Comparison of ENCODE assay signal across 8 cellular contexts in genomic region chr15:33194704-33195261, GRCh38. TPM values are rescaled to one million over a fixed set of nuclear protein-coding genes. Genes with fewer than 3 reads are reported as not detected.
A peak's percentile ranks its signal among the peaks of the same experiment; 100 is the strongest.
DNase-seq lines count a peak whose midpoint lies in the region; ATAC-seq, FAIRE-seq and TF ChIP-seq lines count a peak whose summit lies in the region.

A gene with protein sequence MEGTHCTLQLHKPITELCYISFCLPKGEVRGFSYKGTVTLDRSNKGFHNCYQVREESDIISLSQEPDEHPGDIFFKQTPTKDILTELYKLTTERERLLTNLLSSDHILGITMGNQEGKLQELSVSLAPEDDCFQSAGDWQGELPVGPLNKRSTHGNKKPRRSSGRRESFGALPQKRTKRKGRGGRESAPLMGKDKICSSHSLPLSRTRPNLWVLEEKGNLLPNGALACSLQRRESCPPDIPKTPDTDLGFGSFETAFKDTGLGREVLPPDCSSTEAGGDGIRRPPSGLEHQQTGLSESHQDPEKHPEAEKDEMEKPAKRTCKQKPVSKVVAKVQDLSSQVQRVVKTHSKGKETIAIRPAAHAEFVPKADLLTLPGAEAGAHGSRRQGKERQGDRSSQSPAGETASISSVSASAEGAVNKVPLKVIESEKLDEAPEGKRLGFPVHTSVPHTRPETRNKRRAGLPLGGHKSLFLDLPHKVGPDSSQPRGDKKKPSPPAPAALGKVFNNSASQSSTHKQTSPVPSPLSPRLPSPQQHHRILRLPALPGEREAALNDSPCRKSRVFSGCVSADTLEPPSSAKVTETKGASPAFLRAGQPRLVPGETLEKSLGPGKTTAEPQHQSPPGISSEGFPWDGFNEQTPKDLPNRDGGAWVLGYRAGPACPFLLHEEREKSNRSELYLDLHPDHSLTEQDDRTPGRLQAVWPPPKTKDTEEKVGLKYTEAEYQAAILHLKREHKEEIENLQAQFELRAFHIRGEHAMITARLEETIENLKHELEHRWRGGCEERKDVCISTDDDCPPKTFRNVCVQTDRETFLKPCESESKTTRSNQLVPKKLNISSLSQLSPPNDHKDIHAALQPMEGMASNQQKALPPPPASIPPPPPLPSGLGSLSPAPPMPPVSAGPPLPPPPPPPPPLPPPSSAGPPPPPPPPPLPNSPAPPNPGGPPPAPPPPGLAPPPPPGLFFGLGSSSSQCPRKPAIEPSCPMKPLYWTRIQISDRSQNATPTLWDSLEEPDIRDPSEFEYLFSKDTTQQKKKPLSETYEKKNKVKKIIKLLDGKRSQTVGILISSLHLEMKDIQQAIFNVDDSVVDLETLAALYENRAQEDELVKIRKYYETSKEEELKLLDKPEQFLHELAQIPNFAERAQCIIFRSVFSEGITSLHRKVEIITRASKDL (N-terminal part only) (minus strand): TSS chr15:33194714. CDS start chr15:33154914, 39,800 bp downstream.

- intact Hi-C loops in endothelial cell of umbilical vein (cut with micrococcal nuclease): no loop called here

- POLR2A ChIA-PET in AG04449 (lab: Yijun Ruan, JAX): no interaction called here
- POLR2A ChIA-PET in endothelial cell of umbilical vein (lab: Charles Lee): no interaction called here

- H3K27me3 ChIP-seq in endothelial cell of umbilical vein (ENCODE audit: control insufficient read depth in 2 of 2, insufficient read depth in 2 of 2, low read length in 2 of 2): peaks cover 8 to 12% of the 10 kb centered on the region in 2 experiments

- no peak within 1 kb of the TSS for H3K27ac ChIP-seq in endothelial cell of umbilical vein (ENCODE audit: insufficient read depth, low read depth, low read length)

- ATAC-seq in GM19043 (IDR thresholded peaks at IDR 0.05; ENCODE audit: low read depth, unreplicated experiment) (peak; percentile 88), HG03378 (IDR thresholded peaks at IDR 0.05; ENCODE audit: unreplicated experiment) (peak; percentile 95)

- no peaks in the 10 kb centered on the region for H3K9me1 ChIP-seq in endothelial cell of umbilical vein (replicated peaks; ENCODE audit: control insufficient read depth, extremely low read depth, insufficient read depth, low read length)

- H4K20me1 ChIP-seq in endothelial cell of umbilical vein (replicated peaks; ENCODE audit: control insufficient read depth, extremely low read depth, insufficient read depth, low read length): no peaks in the 10 kb centered on the region

- H3K4me2 ChIP-seq in endothelial cell of umbilical vein (ENCODE audit: insufficient read depth, low read length): peak within 1 kb of the TSS; percentile 70

- no peaks in the 10 kb centered on the region for H3K9me3 ChIP-seq in endothelial cell of umbilical vein (replicated peaks; ENCODE audit: control insufficient read depth, insufficient read depth, low read length)

- peak; percentile 37 for DNase-seq in AG04449 (ENCODE audit: low read depth, low spot score)
- peak; percentile 73 for DNase-seq in NCI-H82 treated with DMSO at 0.1 percent for 48 hours (lab: John Stamatoyannopoulos, UW; ENCODE audit: unreplicated experiment)
- DNase-seq in activated T-cell treated with anti-CD3 and anti-CD28 coated beads for 24 hours (ENCODE audit: low read depth): peak; percentile 89
- DNase-seq in endothelial cell of umbilical vein (ENCODE audit: low read depth, low spot score): peak; percentile 97
- DNase-seq in mesenteric fat pad (ENCODE audit: low spot score): peak; percentile 97
- peak; percentile 77 to 92 (median 87) for DNase-seq in stimulated activated CD4-positive, alpha-beta T cell treated with anti-CD3 and anti-CD28 coated beads, TNF-alpha, amount 100 ng/mL, for 48 hours (ENCODE audit: low read depth in 3 of 3)

- no peaks in the 10 kb centered on the region for H3K79me2 ChIP-seq in endothelial cell of umbilical vein (ENCODE audit: control insufficient read depth, insufficient read depth, low read length)

- peak; percentile 94 for FAIRE-seq in endothelial cell of umbilical vein (lab: Jason Lieb, UNC)

- peak within 1 kb of the TSS; percentile 98 for H2AFZ ChIP-seq in endothelial cell of umbilical vein (ENCODE audit: low read depth, low read length)

- no peaks in the 10 kb centered on the region for H3K36me3 ChIP-seq in endothelial cell of umbilical vein (ENCODE audit: control insufficient read depth in 2 of 2, extremely low read depth in 1 of 2, insufficient read depth in 2 of 2, low read length in 2 of 2)

- peaks cover 7% of the 10 kb centered on the region for H3K4me1 ChIP-seq in endothelial cell of umbilical vein (ENCODE audit: control insufficient read depth, extremely low read depth, insufficient read depth, low read length)

- CTCF ChIA-PET in AG04449 (lab: Yijun Ruan, JAX): interaction anchor here (0.6 to 1.7 kb wide), 4 partner anchors 10 to 506 kb away, joined by 3 to 5 read pairs (median 4); no protein-coding TSS in a partner anchor
- CTCF ChIA-PET in endothelial cell of umbilical vein (lab: Charles Lee): interaction anchor here (1.0 to 1.8 kb wide), 4 partner anchors 14 to 109 kb away, joined by 3 to 5 read pairs (median 4); no protein-coding TSS in a partner anchor

- peak within 1 kb of the TSS; percentile 68 for H3K4me3 ChIP-seq in AG04449 (ENCODE audit: low read depth, low read length)
- H3K4me3 ChIP-seq in endothelial cell of umbilical vein (replicated peaks in 1 of 3; ENCODE audit: insufficient read depth in 1 of 3, low read depth in 1 of 3, low read length in 3 of 3): peak within 1 kb of the TSS in 2 of 3 experiments; percentile 35 to 49

- BruUV-seq in endothelial cell of umbilical vein (replicated peaks; lab: Mats Ljungman, UMichigan): no TSS peak

- TF ChIP-seq CTCF in AG04449 (IDR thresholded peaks at IDR 0.05; ENCODE audit: insufficient read depth, low read length, missing control alignments): no peak
- no peak for TF ChIP-seq CTCF in endothelial cell of umbilical vein (IDR thresholded peaks at IDR 0.05; ENCODE audit: extremely low read depth in 1 of 2, insufficient read depth in 1 of 2, low read depth in 1 of 2, low read length in 2 of 2)

- no peak for TF ChIP-seq POLR2A in endothelial cell of umbilical vein (IDR thresholded peaks at IDR 0.05; ENCODE audit: low read depth, low read length)

- dilution Hi-C loops in endothelial cell of umbilical vein (cut with MboI; ENCODE audit: extremely low pct_ligation_motif_present, low sequenced_read_pairs): no loop called here

- H3K9ac ChIP-seq in endothelial cell of umbilical vein (replicated peaks; ENCODE audit: extremely low read depth, insufficient read depth, low read length): no peak within 1 kb of the TSS

TF ChIP-seq in endothelial cell of umbilical vein, 7 proteins besides CTCF, POLR2A, EP300 and RAD21:
- TF ChIP-seq EZH2 (IDR thresholded peaks at IDR 0.05; ENCODE audit: borderline replicate concordance, low read depth, low read length, severe bottlenecking) (no peak), GATA2 (IDR thresholded peaks at IDR 0.05; ENCODE audit: insufficient read depth, insufficient read length, low read depth, low read length) (no peak), JUN (IDR thresholded peaks at IDR 0.05; ENCODE audit: borderline replicate concordance, insufficient read depth, insufficient read length, low read depth) (no peak), FOS (IDR thresholded peaks at IDR 0.05; ENCODE audit: borderline replicate concordance, insufficient read depth, low read length) (no peak), MYC (IDR thresholded peaks at IDR 0.05; ENCODE audit: low read depth, low read length) (no peak), MAX (IDR thresholded peaks at IDR 0.05; ENCODE audit: insufficient read depth, insufficient read length) (no peak), POLR2AphosphoS5 (IDR thresholded peaks at IDR 0.05; ENCODE audit: insufficient read depth, low read depth, low read length) (no peak)

RNA-seq across cellular contexts. Expression of the gene that starts here (rescaled TPM):
- total RNA-seq in endothelial cell of umbilical vein (0.29 and 0.39 TPM in 2 replicates), mesenteric fat pad (37.1 TPM)
- polyA plus RNA-seq in endothelial cell of umbilical vein: 0.01 and 0.02 TPM in 2 replicates
- 0.06 and 0.16 TPM in 2 replicates for polyA plus RNA-seq in endothelial cell of umbilical vein (2011; cell fraction: cytosol; rRNA removed)
- polyA plus RNA-seq in endothelial cell of umbilical vein (2011; cell fraction: nucleus; rRNA removed): 0.21 and 0.22 TPM in 2 replicates
- 0.23 and 0.64 TPM in 2 replicates for polyA plus RNA-seq in endothelial cell of umbilical vein (2012)
- 0.11 and 0.15 TPM in 2 replicates for polyA minus RNA-seq in endothelial cell of umbilical vein
- 0.31 TPM for polyA minus RNA-seq in endothelial cell of umbilical vein (2011; cell fraction: cytosol; rRNA and poly(A)+ RNA removed)
- 0.63 and 1.8 TPM in 2 replicates for polyA minus RNA-seq in endothelial cell of umbilical vein (2011; cell fraction: nucleus; rRNA and poly(A)+ RNA removed)

Comparison
In these comparisons a context has a peak if more than half of its experiments do, and no peak if none do; other contexts are left out.
1. RNA of the gene that starts here (total RNA-seq): 37.1 TPM in mesenteric fat pad (single experiment); 0.29 to 0.39 TPM in endothelial cell of umbilical vein; every median in the first group is over 10 times any median in the second.
2. DNase-seq: peak in every context shown above with its lines; median percentile 97 in endothelial cell of umbilical vein; 97 in mesenteric fat pad; 89 in activated T-cell treated with anti-CD3 and anti-CD28 coated beads for 24 hours; 87 in stimulated activated CD4-positive, alpha-beta T cell treated with anti-CD3 and anti-CD28 coated beads, TNF-alpha, amount 100 ng/mL, for 48 hours; 73 in NCI-H82 treated with DMSO at 0.1 percent for 48 hours; 37 in AG04449.